Comparison of ENCODE assay signal across 13 cellular contexts in genomic region chr7:90892213-90892612, GRCh38.
DNase-seq lines count a peak whose midpoint lies in the region; ATAC-seq and TF ChIP-seq lines count a peak whose summit lies in the region.
"Had no signal": no experiment of that assay in that cellular context is flagged by ENCODE, and none has a peak within 500 bp of the region (broad histone marks: within the 10 kb centered on the region; RNA-seq: fewer than 3 reads in every experiment).

No MANE protein-coding gene starts in this region.

- H4K20me1 ChIP-seq in osteoblast (ENCODE audit: insufficient read depth, low read length), result no peaks in the 10 kb centered on the region

- no peaks in the 10 kb centered on the region for H3K4me1 ChIP-seq in osteoblast (ENCODE audit: insufficient read depth, low read length)

- no peaks in the 10 kb centered on the region for H3K79me2 ChIP-seq in osteoblast (ENCODE audit: insufficient read depth, low read length)

- H3K4me2 ChIP-seq in osteoblast (ENCODE audit: insufficient read depth, low read length), result no peak overlapping the region

- no peak overlapping the region for H3K27ac ChIP-seq in osteoblast (ENCODE audit: low read depth, low read length)

- peak; percentile 0 for DNase-seq in osteoblast (ENCODE audit: insufficient read length, low spot score, missing footprints)
- DNase-seq in activated CD4-positive, alpha-beta T cell treated with anti-CD3 and anti-CD28 coated beads for 48 hours, result no peak
- DNase-seq in cerebellar cortex (ENCODE audit: low spot score), result no peak
- DNase-seq in LoVo (ENCODE audit: low spot score), result no peak
- no peak for DNase-seq in activated naive CD4-positive, alpha-beta T cell treated with Interleukin-2 at 50 U/mL for 16 hours
- DNase-seq: DMS153; H7; MM.1S; stimulated activated CD4-positive, alpha-beta T cell treated with anti-CD3 and anti-CD28 coated beads, Interleukin-12 subunit alpha, Interleukin-12 subunit beta, amount 100 ng/mL, for 4 hours had no signal

- ATAC-seq in GM18909 (IDR thresholded peaks at IDR 0.05; ENCODE audit: poor library complexity, unreplicated experiment) (peak; percentile 78), HG02588 (IDR thresholded peaks at IDR 0.05; ENCODE audit: unreplicated experiment) (peak; percentile 88), HG03521 (IDR thresholded peaks at IDR 0.05; ENCODE audit: unreplicated experiment) (peak; percentile 69)
- ATAC-seq: activated T-helper 17 cell treated with anti-CD3 and anti-CD28 coated beads, Interleukin-2, amount 50 U/mL, for 72 hours had no signal

- H3K9me3 ChIP-seq in osteoblast (ENCODE audit: low read depth, low read length), result no peaks in the 10 kb centered on the region

- no peak overlapping the region for H2AFZ ChIP-seq in osteoblast (ENCODE audit: low read length)

- H3K27me3 ChIP-seq in osteoblast (ENCODE audit: insufficient read depth, low read length), result no peaks in the 10 kb centered on the region

- TF ChIP-seq CTCF in osteoblast (IDR thresholded peaks at IDR 0.05; ENCODE audit: extremely low read depth, low read depth, low read length), result no peak

- no peak overlapping the region for H3K4me3 ChIP-seq in osteoblast (ENCODE audit: insufficient read depth, low read length)

- H3K36me3 ChIP-seq in osteoblast (ENCODE audit: insufficient read depth, low read length), result no peaks in the 10 kb centered on the region
